In genomic region chr11:30798547-30799236, GRCh38 we compare ENCODE assay signal across 1 cellular context.
TF ChIP-seq lines count a peak whose summit lies in the region.

No MANE protein-coding gene starts in this region.

TF ChIP-seq in HepG2, 621 proteins besides CTCF, POLR2A, EP300 and RAD21 (continued from another document):
- TF ChIP-seq JARID2 (CRISPR knock-in tag; IDR thresholded peaks at IDR 0.05; ENCODE audit: insufficient replicate concordance) (no peak), MTF1 (CRISPR knock-in tag; IDR thresholded peaks at IDR 0.05) (no peak), NR3C1 (CRISPR knock-in tag; IDR thresholded peaks at IDR 0.05) (no peak), ZNF446 (CRISPR knock-in tag; IDR thresholded peaks at IDR 0.05) (no peak), DDIT3 (CRISPR knock-in tag; IDR thresholded peaks at IDR 0.05) (no peak), ZNF530 (CRISPR knock-in tag; IDR thresholded peaks at IDR 0.05; ENCODE audit: low read depth) (no peak), ZNF879 (CRISPR knock-in tag; IDR thresholded peaks at IDR 0.05) (no peak), PREB (CRISPR knock-in tag; IDR thresholded peaks at IDR 0.05) (no peak), ZNF790 (CRISPR knock-in tag; IDR thresholded peaks at IDR 0.05; ENCODE audit: borderline replicate concordance) (no peak), GFI1 (CRISPR knock-in tag; IDR thresholded peaks at IDR 0.05; ENCODE audit: borderline replicate concordance) (no peak)
